8 cellular contexts compared by ENCODE assay signal in the genomic region with DNA sequence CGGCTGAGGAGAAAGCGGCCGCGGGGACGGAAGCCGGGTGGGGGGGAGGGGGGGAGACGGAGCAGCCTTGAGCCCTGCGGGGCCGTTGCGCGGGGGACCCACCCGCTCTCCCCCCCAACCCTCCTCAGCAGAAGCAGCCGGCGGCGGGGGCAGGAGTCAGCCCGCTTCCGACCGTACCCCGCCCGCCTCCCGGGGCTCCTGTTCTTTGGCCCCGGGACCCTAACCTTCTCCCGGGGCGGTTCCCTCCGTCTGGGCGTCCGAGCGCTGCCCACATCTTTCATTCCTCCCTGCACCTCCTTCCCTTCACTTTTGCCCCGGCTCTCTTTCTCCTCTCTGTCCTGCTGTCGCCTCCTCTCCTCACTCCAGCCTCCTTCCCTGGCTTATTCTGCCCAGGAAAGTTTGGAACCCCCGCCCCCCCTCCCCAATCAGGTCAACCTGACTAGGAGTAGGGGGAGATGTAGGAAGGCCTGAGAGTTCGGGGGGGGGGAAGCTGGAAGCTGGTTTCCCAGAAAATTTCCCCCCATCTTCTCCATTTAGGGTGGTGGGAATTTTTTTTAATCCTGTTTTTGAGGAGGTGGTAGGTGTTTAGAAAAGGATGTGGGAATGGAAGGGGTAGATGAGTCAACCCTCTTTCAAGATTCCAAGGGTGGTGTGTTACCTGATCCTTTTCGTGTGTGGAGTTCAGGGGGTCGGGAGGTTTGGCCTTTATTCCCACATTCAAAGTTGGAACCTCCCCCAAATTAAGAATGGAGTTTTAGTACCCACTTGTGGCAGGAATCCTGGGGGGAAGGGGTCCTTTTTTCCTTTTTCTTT. TPM values are rescaled to one million over a fixed set of nuclear protein-coding genes. Genes with fewer than 3 reads are reported as not detected.
A peak's percentile ranks its signal among the peaks of the same experiment; 100 is the strongest.
DNase-seq lines count a peak whose midpoint lies in the region; ATAC-seq and TF ChIP-seq lines count a peak whose summit lies in the region.

No MANE protein-coding gene starts in this region.

- no peak for TF ChIP-seq CTCF in PC-9 (conservative IDR thresholded peaks at IDR 0.05)
- TF ChIP-seq CTCF in esophagus squamous epithelium (IDR thresholded peaks at IDR 0.05) = no peak
- no peak for TF ChIP-seq CTCF in neutrophil (IDR thresholded peaks at IDR 0.05)
- no peak for TF ChIP-seq CTCF in GM13977 (IDR thresholded peaks at IDR 0.05; ENCODE audit: extremely low read depth, insufficient read depth, missing control alignments)

- peaks cover 52% of the 10 kb centered on the region for H3K79me2 ChIP-seq in PC-9 (ENCODE audit: low read depth)

- H3K27me3 ChIP-seq in CD4-positive, CD25-positive, alpha-beta regulatory T cell (ENCODE audit: control insufficient read depth, insufficient read depth, low read length) = no peaks in the 10 kb centered on the region
- H3K27me3 ChIP-seq in PC-9 (ENCODE audit: insufficient read depth, low read depth) (no peaks in the 10 kb centered on the region), esophagus squamous epithelium (no peaks in the 10 kb centered on the region), neutrophil (peaks cover 11% of the 10 kb centered on the region)

- in situ Hi-C loops in GM13977 (cut with MboI; ENCODE audit: low pct_unique_long_range_greater_than_20kb, low sequenced_read_pairs, unreplicated experiment) = no loop called here

- H3K4me1 ChIP-seq in CD4-positive, CD25-positive, alpha-beta regulatory T cell (ENCODE audit: control insufficient read depth, insufficient read depth, low read length, poor library complexity, severe bottlenecking) = peaks cover 49% of the 10 kb centered on the region
- peaks cover 29% of the 10 kb centered on the region for H3K4me1 ChIP-seq in PC-9 (replicated peaks; ENCODE audit: insufficient read depth)
- H3K4me1 ChIP-seq in esophagus squamous epithelium = peaks cover 5 to 44% (median 10%) of the 10 kb centered on the region in 3 donors
- peaks cover 30 to 38% of the 10 kb centered on the region in 2 experiments for H3K4me1 ChIP-seq in neutrophil (ENCODE audit: control insufficient read depth in 1 of 2, insufficient read depth in 1 of 2, low read depth in 1 of 2, low read length in 1 of 2)

- peak overlapping the region; percentile 85 for H3K4me2 ChIP-seq in PC-9

- H3K36me3 Mint-ChIP-seq in CD4-positive, CD25-positive, alpha-beta regulatory T cell = no peaks in the 10 kb centered on the region

- DNase-seq in CD4-positive, CD25-positive, alpha-beta regulatory T cell = no peak
- DNase-seq in PC-9 (no peak), esophagus squamous epithelium (lab: John Stamatoyannopoulos, UW) (no peak), NCI-H446 treated with DMSO at 0.1 percent for 48 hours (lab: John Stamatoyannopoulos, UW) (no peak), GM13977 (ENCODE audit: low spot score) (no peak), HT-29 (ENCODE audit: low spot score) (no peak)

- H3K27me3 Mint-ChIP-seq in CD4-positive, CD25-positive, alpha-beta regulatory T cell = peaks cover 6% of the 10 kb centered on the region

- peak overlapping the region; percentile 87 to 92 (median 92) for H3K4me3 Mint-ChIP-seq in CD4-positive, CD25-positive, alpha-beta regulatory T cell

- H3K4me1 Mint-ChIP-seq in CD4-positive, CD25-positive, alpha-beta regulatory T cell = peaks cover 11 to 67% (median 53%) of the 10 kb centered on the region in 4 donors

- no peaks in the 10 kb centered on the region for H3K36me3 ChIP-seq in CD4-positive, CD25-positive, alpha-beta regulatory T cell (ENCODE audit: control insufficient read depth, insufficient read depth, low read length)
- peaks cover 5% of the 10 kb centered on the region; the same call in 1 of the 2 replicates for H3K36me3 ChIP-seq in PC-9 (ENCODE audit: low read depth)
- no peaks in the 10 kb centered on the region for H3K36me3 ChIP-seq in esophagus squamous epithelium
- no peaks in the 10 kb centered on the region for H3K36me3 ChIP-seq in neutrophil

- H2AFZ ChIP-seq in PC-9 = peak overlapping the region; percentile 78

- H3K9me2 ChIP-seq in PC-9 (ENCODE audit: insufficient read depth) = no peaks in the 10 kb centered on the region; the same call in 1 of the 2 replicates

- ATAC-seq in CD4-positive, CD25-positive, alpha-beta regulatory T cell (ENCODE audit: low read depth in 2 of 2) = peak; percentile 7 to 9
- ATAC-seq in GM21825 (IDR thresholded peaks at IDR 0.05; ENCODE audit: unreplicated experiment) = peak; percentile 11

- H3K4me3 ChIP-seq in CD4-positive, CD25-positive, alpha-beta regulatory T cell (ENCODE audit: low read depth, low read length) = peak overlapping the region; percentile 54
- H3K4me3 ChIP-seq in PC-9 (peak overlapping the region; percentile 76), esophagus squamous epithelium (peak overlapping the region; percentile 96 to 98 (median 98)), neutrophil (ENCODE audit: low read depth in 1 of 2, low read length in 1 of 2) (peak overlapping the region; percentile 74 to 93)

- H3K27ac Mint-ChIP-seq in CD4-positive, CD25-positive, alpha-beta regulatory T cell = peak overlapping the region; percentile 39 to 95 (median 83)

- no peak for TF ChIP-seq POLR2A in esophagus squamous epithelium (IDR thresholded peaks at IDR 0.05)

- no peaks in the 10 kb centered on the region for H3K9me3 ChIP-seq in CD4-positive, CD25-positive, alpha-beta regulatory T cell (ENCODE audit: control insufficient read depth in 2 of 2, low read length in 2 of 2)
- H3K9me3 ChIP-seq in PC-9 (ENCODE audit: insufficient read depth, low read depth) (no peaks in the 10 kb centered on the region), esophagus squamous epithelium (no peaks in the 10 kb centered on the region), neutrophil (no peaks in the 10 kb centered on the region)

- intact Hi-C loops in PC-9 (cut with micrococcal nuclease; ENCODE audit: unreplicated experiment) (loop anchor here (5.0 to 10.0 kb wide), 3 partner anchors 57 to 295 kb away; a partner anchor contains a TSS), esophagus squamous epithelium (cut with DNase I) (no loop called here)

- peaks cover 0 to 4% (median 0%) of the 10 kb centered on the region in 7 donors for H3K9me3 Mint-ChIP-seq in CD4-positive, CD25-positive, alpha-beta regulatory T cell

- BruUV-seq in PC-9 (replicated peaks; lab: Mats Ljungman, UMichigan) = no TSS peak

- 0 to 7% methylated on average over 14 to 17 of the region's 34 CpGs for WGBS in esophagus squamous epithelium, 2 donors

- CTCF ChIA-PET in PC-9 (lab: Charles Lee) = no interaction called here

- POLR2A ChIA-PET in PC-9 (lab: Charles Lee; ENCODE audit: unreplicated experiment) = interaction anchor here (0.5 to 0.7 kb wide), 2 partner anchors 85 to 363 kb away, joined by 3 to 5 read pairs; no protein-coding TSS in a partner anchor

- no peaks in the 10 kb centered on the region for H3F3A ChIP-seq in PC-9 (ENCODE audit: insufficient read depth, low read depth)

- peak overlapping the region; percentile 84 for H3K27ac ChIP-seq in CD4-positive, CD25-positive, alpha-beta regulatory T cell (ENCODE audit: insufficient read depth, low read length, poor library complexity, severe bottlenecking)
- H3K27ac ChIP-seq in PC-9 = no peak overlapping the region
- H3K27ac ChIP-seq in esophagus squamous epithelium = peak overlapping the region; percentile 89 to 95 (median 93)
- peak overlapping the region; percentile 93 for H3K27ac ChIP-seq in neutrophil

- no peaks in the 10 kb centered on the region; the same call in 1 of the 2 replicates for H4K20me1 ChIP-seq in PC-9 (ENCODE audit: insufficient read depth)

RNA-seq across cellular contexts. Expression of a gene that starts 0.4 kb away (rescaled TPM):
- total RNA-seq in CD4-positive, CD25-positive, alpha-beta regulatory T cell = 16.0 TPM
- polyA plus RNA-seq in CD4-positive, CD25-positive, alpha-beta regulatory T cell = 1 to 10 TPM; 1.7 to 2.3 (median 1.9) TPM
- total RNA-seq in PC-9 (2021) (13.9 and 20.7 TPM in 2 replicates), esophagus squamous epithelium (10 to 100 TPM in 2 of 4 donors, 1 to 10 TPM in 2; 7.5 to 14.0 (median 11.4) TPM)
- total RNA-seq in HT-29 (2014; rRNA removed; shearing (Covaris generic)) = 13.0 and 17.7 TPM in 2 replicates
